29 cellular contexts compared by ENCODE assay signal in genomic region chr7:135200824-135201331, GRCh38. TPM values are rescaled to one million over a fixed set of nuclear protein-coding genes. Genes with fewer than 3 reads are reported as not detected.
DNase-seq lines count a peak whose midpoint lies in the region; ATAC-seq and TF ChIP-seq lines count a peak whose summit lies in the region.
"Had no signal": no experiment of that assay in that cellular context is flagged by ENCODE, and none has a peak within 500 bp of the region (broad histone marks: within the 10 kb centered on the region; RNA-seq: fewer than 3 reads in every experiment).

No MANE protein-coding gene starts in this region.

- DNase-seq in M059J (ENCODE audit: low read depth) (peak; percentile 40), NCI-H226 (peak; percentile 16), breast epithelium (ENCODE audit: low spot score in 2 of 2) (no peak), myocyte (ENCODE audit: low read depth) (peak; percentile 20), aorta (no peak), NCI-H1436 treated with DMSO at 0.1 percent for 48 hours (lab: John Stamatoyannopoulos, UW) (no peak)
- no peak for DNase-seq in naive thymus-derived CD8-positive, alpha-beta T cell
- DNase-seq: activated B cell treated with CpG ODN at 0.5 μM for 24 hours; activated CD4-positive, alpha-beta memory T cell treated with anti-CD3 and anti-CD28 coated beads, Interleukin-2, amount 10 ng/mL, durations not matched to agents 7 days and 5 days; activated T-cell treated with anti-CD3 and anti-CD28 coated beads, Interleukin-2, amount 50 U/mL, for 4 hours; central memory CD4-positive, alpha-beta T cell; HCEC 1CT; heart right ventricle; immature natural killer cell; Kasumi-1; mesendoderm; NCI-H1417 treated with DMSO at 0.1 percent for 48 hours; NCI-H446 treated with DMSO at 0.1 percent for 48 hours; small intestine; stimulated activated CD4-positive, alpha-beta T cell treated with anti-CD3 and anti-CD28 coated beads, Interleukin-4, amount 100 ng/mL, for 4 hours had no signal

- H3K27me3 ChIP-seq in breast epithelium = no peaks in the 10 kb centered on the region
- no peaks in the 10 kb centered on the region for H3K27me3 ChIP-seq in aorta (ENCODE audit: control insufficient read depth in 1 of 2, insufficient read depth in 2 of 2, low read length in 1 of 2)
- H3K27me3 ChIP-seq: heart right ventricle, vagina had no signal

- H3K36me3 Mint-ChIP-seq in naive thymus-derived CD8-positive, alpha-beta T cell = peaks cover 10 to 91% (median 53%) of the 10 kb centered on the region in 3 donors

- no peak for ATAC-seq in aorta (ENCODE audit: low FRiP score)
- ATAC-seq in naive thymus-derived CD8-positive, alpha-beta T cell = no peak
- ATAC-seq: activated T-cell treated with anti-CD3 and anti-CD28 coated beads, Interleukin-2, amount 50 U/mL, for 4 hours; esophagus mucosa; natural killer cell treated with Interleukin-12 subunit alpha and Interleukin-12 subunit beta and Interleukin-15 and Interleukin-18, amount 100 ng/mL, for 72 hours had no signal

- no peaks in the 10 kb centered on the region for H3K27me3 Mint-ChIP-seq in naive thymus-derived CD8-positive, alpha-beta T cell
- H3K27me3 Mint-ChIP-seq: activated B cell treated with CpG ODN at 0.5 μM for 24 hours; activated CD4-positive, alpha-beta memory T cell treated with anti-CD3 and anti-CD28 coated beads, Interleukin-2, amount 10 ng/mL, durations not matched to agents 7 days and 5 days; activated naive CD8-positive, alpha-beta T cell; natural killer cell treated with Interleukin-12 subunit alpha and Interleukin-12 subunit beta and Interleukin-15 and Interleukin-18, amount 100 ng/mL, for 72 hours had no signal

- intact Hi-C loops in breast epithelium (cut with DNase I; ENCODE audit: low total_unique reads) = no loop called here
- intact Hi-C loops in aorta (cut with DNase I) = no loop called here

- no peak overlapping the region for H3K4me3 Mint-ChIP-seq in naive thymus-derived CD8-positive, alpha-beta T cell
- H3K4me3 Mint-ChIP-seq: activated B cell treated with CpG ODN at 0.5 μM for 24 hours; activated CD4-positive, alpha-beta memory T cell treated with anti-CD3 and anti-CD28 coated beads, Interleukin-2, amount 10 ng/mL, durations not matched to agents 7 days and 5 days; activated naive CD8-positive, alpha-beta T cell; activated T-cell treated with anti-CD3 and anti-CD28 coated beads, Interleukin-2, amount 50 U/mL, for 4 hours; immature natural killer cell; natural killer cell treated with Interleukin-12 subunit alpha and Interleukin-12 subunit beta and Interleukin-15 and Interleukin-18, amount 100 ng/mL, for 72 hours; T-helper 1 cell treated with Interleukin-12 subunit alpha and Interleukin-12 subunit beta and Interleukin-4 antibody, amounts not matched to agents 30 μg/mL and 1 μg/mL, for 36 hours had no signal

- TF ChIP-seq CTCF in breast epithelium (IDR thresholded peaks at IDR 0.05) = no peak

- H3K27ac Mint-ChIP-seq in naive thymus-derived CD8-positive, alpha-beta T cell = no peak overlapping the region
- H3K27ac Mint-ChIP-seq: activated B cell treated with CpG ODN at 0.5 μM for 24 hours; activated CD4-positive, alpha-beta memory T cell treated with anti-CD3 and anti-CD28 coated beads, Interleukin-2, amount 10 ng/mL, durations not matched to agents 7 days and 5 days; activated naive CD8-positive, alpha-beta T cell; natural killer cell treated with Interleukin-12 subunit alpha and Interleukin-12 subunit beta and Interleukin-15 and Interleukin-18, amount 100 ng/mL, for 72 hours; T-helper 1 cell treated with Interleukin-12 subunit alpha and Interleukin-12 subunit beta and Interleukin-4 antibody, amounts not matched to agents 30 μg/mL and 1 μg/mL, for 36 hours had no signal

- H3K36me3 ChIP-seq in breast epithelium (no peaks in the 10 kb centered on the region), aorta (ENCODE audit: control insufficient read depth in 1 of 2, insufficient read depth in 2 of 2, low read length in 1 of 2) (peaks cover 0 to 11% of the 10 kb centered on the region in 2 donors)

- no peak for TF ChIP-seq POLR2A in breast epithelium (IDR thresholded peaks at IDR 0.05)

- POLR2A ChIA-PET in naive thymus-derived CD8-positive, alpha-beta T cell (lab: Charles Lee) = no interaction called here

- H3K9me3 ChIP-seq in breast epithelium (no peaks in the 10 kb centered on the region), aorta (ENCODE audit: control insufficient read depth, low read length) (no peaks in the 10 kb centered on the region)
- H3K9me3 ChIP-seq: heart right ventricle, vagina had no signal

- no peaks in the 10 kb centered on the region for H3K9me3 Mint-ChIP-seq in naive thymus-derived CD8-positive, alpha-beta T cell
- H3K9me3 Mint-ChIP-seq: activated B cell treated with CpG ODN at 0.5 μM for 24 hours; activated CD4-positive, alpha-beta memory T cell treated with anti-CD3 and anti-CD28 coated beads, Interleukin-2, amount 10 ng/mL, durations not matched to agents 7 days and 5 days; activated T-cell treated with anti-CD3 and anti-CD28 coated beads, Interleukin-2, amount 50 U/mL, for 4 hours; immature natural killer cell; natural killer cell treated with Interleukin-12 subunit alpha and Interleukin-12 subunit beta and Interleukin-15 and Interleukin-18, amount 100 ng/mL, for 72 hours; T-helper 1 cell treated with Interleukin-12 subunit alpha and Interleukin-12 subunit beta and Interleukin-4 antibody, amounts not matched to agents 30 μg/mL and 1 μg/mL, for 36 hours had no signal

- H3K4me1 Mint-ChIP-seq in naive thymus-derived CD8-positive, alpha-beta T cell = peaks cover 8 to 43% (median 26%) of the 10 kb centered on the region in 4 donors

- peak overlapping the region; percentile 41 to 46 for H3K27ac ChIP-seq in breast epithelium
- no peak overlapping the region for H3K27ac ChIP-seq in aorta (ENCODE audit: low read depth in 1 of 2, low read length in 2 of 2)
- H3K27ac ChIP-seq: heart right ventricle, vagina had no signal

- no peak overlapping the region for H3K4me3 ChIP-seq in breast epithelium
- no peak overlapping the region for H3K4me3 ChIP-seq in aorta (ENCODE audit: low read length in 2 of 2)
- H3K4me3 ChIP-seq: heart right ventricle, vagina had no signal

- no peaks in the 10 kb centered on the region for H3K4me1 ChIP-seq in breast epithelium
- peaks cover 0 to 4% of the 10 kb centered on the region in 2 donors for H3K4me1 ChIP-seq in aorta (ENCODE audit: control insufficient read depth in 1 of 2, insufficient read depth in 2 of 2, low read length in 2 of 2)

- WGBS in aorta, 2 donors = 76 to 84% methylated on average over 3 of the region's 3 CpGs

RNA-seq across cellular contexts. Expression of gene WDR91, which starts 10.4 kb away (rescaled TPM):
- total RNA-seq in M059J (2014; rRNA removed; shearing (Covaris generic)) = 3.0 and 4.8 TPM in 2 replicates
- total RNA-seq in breast epithelium = 10 to 100 TPM; 21.4 to 26.5 (median 23.1) TPM
- 5.9 and 7.0 TPM in 2 replicates for total RNA-seq in myocyte
- polyA plus RNA-seq in myocyte (2012) = 7.4 TPM
- 10 to 100 TPM; 16.6 to 41.4 TPM for total RNA-seq in aorta
- 10 to 100 TPM; 12.6 to 37.8 TPM for polyA plus RNA-seq in aorta
- 10 to 100 TPM; 38.9 to 39.0 TPM for total RNA-seq in naive thymus-derived CD8-positive, alpha-beta T cell
- 1 to 10 TPM; 3.3 to 7.2 (median 5.9) TPM for polyA plus RNA-seq in naive thymus-derived CD8-positive, alpha-beta T cell

RNA-seq across cellular contexts. Expression of gene CYREN, which starts 30.4 kb away (rescaled TPM):
- total RNA-seq in M059J (2014; rRNA removed; shearing (Covaris generic)) = 49.5 and 62.2 TPM in 2 replicates
- 10 to 100 TPM; 36.8 to 41.6 (median 41.6) TPM for total RNA-seq in breast epithelium
- total RNA-seq in myocyte = 48.0 and 57.0 TPM in 2 replicates
- 42.1 TPM for polyA plus RNA-seq in myocyte (2012)
- total RNA-seq in aorta = 10 to 100 TPM; 22.7 to 31.7 TPM
- polyA plus RNA-seq in aorta = 10 to 100 TPM; 17.8 to 26.0 TPM
- total RNA-seq in naive thymus-derived CD8-positive, alpha-beta T cell = 10 to 100 TPM; 51.1 to 54.8 TPM
- polyA plus RNA-seq in naive thymus-derived CD8-positive, alpha-beta T cell = 10 to 100 TPM; 55.5 to 70.1 (median 59.5) TPM

RNA-seq across cellular contexts. Expression of gene STRA8, which starts 32.8 kb away (rescaled TPM):
- total RNA-seq in M059J (2014; rRNA removed; shearing (Covaris generic)) = not detected in 2 replicates
- not detected for total RNA-seq in breast epithelium
- not detected in 2 replicates for total RNA-seq in myocyte
- polyA plus RNA-seq in myocyte (2012) = not detected
- not detected for total RNA-seq in aorta
- not detected for polyA plus RNA-seq in aorta
- total RNA-seq in naive thymus-derived CD8-positive, alpha-beta T cell = not detected
- not detected for polyA plus RNA-seq in naive thymus-derived CD8-positive, alpha-beta T cell
- total RNA-seq: activated B cell treated with CpG ODN at 0.5 μM for 24 hours; activated CD4-positive, alpha-beta memory T cell treated with anti-CD3 and anti-CD28 coated beads, Interleukin-2, amount 10 ng/mL, durations not matched to agents 7 days and 5 days; activated T-cell treated with anti-CD3 and anti-CD28 coated beads, Interleukin-2, amount 50 U/mL, for 4 hours; esophagus mucosa; G401; heart right ventricle; HT-29; natural killer cell treated with Interleukin-12 subunit alpha and Interleukin-12 subunit beta and Interleukin-15 and Interleukin-18, amount 100 ng/mL, for 72 hours; posterior vena cava; subcutaneous adipose tissue; vagina had no signal
- polyA plus RNA-seq: heart right ventricle, immature natural killer cell, small intestine had no signal

RNA-seq across cellular contexts. Expression of gene TMEM140, which starts 53.0 kb away (rescaled TPM):
- 11.2 and 21.2 TPM in 2 replicates for total RNA-seq in M059J (2014; rRNA removed; shearing (Covaris generic))
- total RNA-seq in breast epithelium (10 to 100 TPM; 23.1 to 55.7 (median 52.8) TPM), myocyte (8.2 and 11.6 TPM in 2 replicates), aorta (10 to 100 TPM; 12.0 to 32.4 TPM)
- 20.8 TPM for polyA plus RNA-seq in myocyte (2012)
- polyA plus RNA-seq in aorta = 10 to 100 TPM; 10.9 to 21.1 TPM
- 10 to 100 TPM; 27.1 to 29.0 TPM for total RNA-seq in naive thymus-derived CD8-positive, alpha-beta T cell
- 10 to 100 TPM; 13.9 to 36.9 (median 20.2) TPM for polyA plus RNA-seq in naive thymus-derived CD8-positive, alpha-beta T cell
- total RNA-seq: G401 had no signal

Comparison
In these comparisons a context has a peak if more than half of its experiments do, and no peak if none do; other contexts are left out.
1. DNase-seq: peak in M059J (single experiment), NCI-H226 (single experiment) and myocyte (single experiment); none in breast epithelium (0 of 2), aorta (0 of 2), NCI-H1436 treated with DMSO at 0.1 percent for 48 hours (single experiment) and naive thymus-derived CD8-positive, alpha-beta T cell (0 of 10).
2. H3K27ac ChIP-seq: peak in breast epithelium (2 of 2); none in aorta (0 of 2).